In genomic region chr3:150635526-150635925, GRCh38 we compare ENCODE assay signal across 8 cellular contexts. TPM values are rescaled to one million over a fixed set of nuclear protein-coding genes. Genes with fewer than 3 reads are reported as not detected.
DNase-seq lines count a peak whose midpoint lies in the region; ATAC-seq and TF ChIP-seq lines count a peak whose summit lies in the region.

No MANE protein-coding gene starts in this region.

- no peaks in the 10 kb centered on the region for H3K27me3 ChIP-seq in transverse colon

- H3K4me1 ChIP-seq in transverse colon: peaks cover 0 to 7% (median 0%) of the 10 kb centered on the region in 4 donors

- no peaks in the 10 kb centered on the region for H3K9me3 ChIP-seq in transverse colon

- H3K27ac Mint-ChIP-seq in activated naive CD4-positive, alpha-beta T cell treated with anti-CD3 and anti-CD28 coated beads, Interleukin-2, amount 50 U/mL, for 24 hours: peak overlapping the region; percentile 77
- H3K27ac Mint-ChIP-seq in activated naive CD8-positive, alpha-beta T cell treated with anti-CD3 and anti-CD28 coated beads, Interleukin-2, amount 50 U/mL, for 24 hours: peak overlapping the region; percentile 37

- no peak overlapping the region for H3K4me3 Mint-ChIP-seq in activated naive CD4-positive, alpha-beta T cell treated with anti-CD3 and anti-CD28 coated beads, Interleukin-2, amount 50 U/mL, for 24 hours
- H3K4me3 Mint-ChIP-seq in activated naive CD8-positive, alpha-beta T cell treated with anti-CD3 and anti-CD28 coated beads, Interleukin-2, amount 50 U/mL, for 24 hours: no peak overlapping the region

- intact Hi-C loops in transverse colon (cut with DNase I; ENCODE audit: low total_unique reads): no loop called here

- peak overlapping the region in 3 of 4 donors; percentile 1 to 32 (median 12) for H3K27ac ChIP-seq in transverse colon

- no peak for TF ChIP-seq CTCF in transverse colon (IDR thresholded peaks at IDR 0.05)

- TF ChIP-seq EP300 in transverse colon (IDR thresholded peaks at IDR 0.05; ENCODE audit: low read depth): no peak

- H3K4me3 ChIP-seq in transverse colon: no peak overlapping the region

- H3K27me3 Mint-ChIP-seq in activated naive CD4-positive, alpha-beta T cell treated with anti-CD3 and anti-CD28 coated beads, Interleukin-2, amount 50 U/mL, for 24 hours: no peaks in the 10 kb centered on the region
- no peaks in the 10 kb centered on the region for H3K27me3 Mint-ChIP-seq in activated naive CD8-positive, alpha-beta T cell treated with anti-CD3 and anti-CD28 coated beads, Interleukin-2, amount 50 U/mL, for 24 hours

- in situ Hi-C loops in transverse colon (cut with MboI; ENCODE audit: low pct_ligation_motif_present in 1 of 4, low pct_unique_long_range_greater_than_20kb in 1 of 4, low sequenced_read_pairs in 3 of 4): no loop called here

- H3K36me3 ChIP-seq in transverse colon: peaks cover 0 to 11% (median 0%) of the 10 kb centered on the region in 4 donors

- peak; percentile 57 for ATAC-seq in HG03558 (IDR thresholded peaks at IDR 0.05; ENCODE audit: extremely low read depth, unreplicated experiment)
- ATAC-seq in activated naive CD8-positive, alpha-beta T cell treated with anti-CD3 and anti-CD28 coated beads, Interleukin-2, amount 50 U/mL, for 24 hours: no peak

- peaks cover 34% of the 10 kb centered on the region for H3K4me1 Mint-ChIP-seq in activated naive CD4-positive, alpha-beta T cell treated with anti-CD3 and anti-CD28 coated beads, Interleukin-2, amount 50 U/mL, for 24 hours
- peaks cover 28% of the 10 kb centered on the region for H3K4me1 Mint-ChIP-seq in activated naive CD8-positive, alpha-beta T cell treated with anti-CD3 and anti-CD28 coated beads, Interleukin-2, amount 50 U/mL, for 24 hours

- H3K9me3 Mint-ChIP-seq in activated naive CD4-positive, alpha-beta T cell treated with anti-CD3 and anti-CD28 coated beads, Interleukin-2, amount 50 U/mL, for 24 hours: no peaks in the 10 kb centered on the region
- no peaks in the 10 kb centered on the region for H3K9me3 Mint-ChIP-seq in activated naive CD8-positive, alpha-beta T cell treated with anti-CD3 and anti-CD28 coated beads, Interleukin-2, amount 50 U/mL, for 24 hours

- 57 to 85% methylated on average over 1 of the region's 1 CpG for WGBS in transverse colon (ENCODE audit: low coverage in 1 of 2), 2 donors

- peaks cover 1% of the 10 kb centered on the region for H3K36me3 Mint-ChIP-seq in activated naive CD4-positive, alpha-beta T cell treated with anti-CD3 and anti-CD28 coated beads, Interleukin-2, amount 50 U/mL, for 24 hours
- peaks cover 8% of the 10 kb centered on the region for H3K36me3 Mint-ChIP-seq in activated naive CD8-positive, alpha-beta T cell treated with anti-CD3 and anti-CD28 coated beads, Interleukin-2, amount 50 U/mL, for 24 hours (ENCODE audit: low read depth)

- TF ChIP-seq POLR2A in transverse colon (IDR thresholded peaks at IDR 0.05): no peak

- DNase-seq in activated naive CD4-positive, alpha-beta T cell treated with anti-CD3 and anti-CD28 coated beads, Interleukin-2, amount 50 U/mL, for 16 hours: no peak
- no peak for DNase-seq in activated naive CD8-positive, alpha-beta T cell treated with anti-CD3 and anti-CD28 coated beads, Interleukin-2, amount 50 U/mL, for 24 hours
- DNase-seq in transverse colon (no peak), NCI-H1417 treated with DMSO at 0.1 percent for 48 hours (lab: John Stamatoyannopoulos, UW) (no peak), hippocampal formation (lab: John Stamatoyannopoulos, UW) (no peak), NCI-H82 treated with DMSO at 0.1 percent for 48 hours (lab: John Stamatoyannopoulos, UW; ENCODE audit: unreplicated experiment) (no peak)

RNA-seq across cellular contexts. Expression of gene SELENOT, which starts 32.4 kb away (rescaled TPM):
- 100 to 1,000 TPM in 2 of 4 donors, 10 to 100 TPM in 2; 36.3 to 149 (median 95.1) TPM for total RNA-seq in transverse colon
